Comparison of ENCODE assay signal across 8 cellular contexts in the genomic region with DNA sequence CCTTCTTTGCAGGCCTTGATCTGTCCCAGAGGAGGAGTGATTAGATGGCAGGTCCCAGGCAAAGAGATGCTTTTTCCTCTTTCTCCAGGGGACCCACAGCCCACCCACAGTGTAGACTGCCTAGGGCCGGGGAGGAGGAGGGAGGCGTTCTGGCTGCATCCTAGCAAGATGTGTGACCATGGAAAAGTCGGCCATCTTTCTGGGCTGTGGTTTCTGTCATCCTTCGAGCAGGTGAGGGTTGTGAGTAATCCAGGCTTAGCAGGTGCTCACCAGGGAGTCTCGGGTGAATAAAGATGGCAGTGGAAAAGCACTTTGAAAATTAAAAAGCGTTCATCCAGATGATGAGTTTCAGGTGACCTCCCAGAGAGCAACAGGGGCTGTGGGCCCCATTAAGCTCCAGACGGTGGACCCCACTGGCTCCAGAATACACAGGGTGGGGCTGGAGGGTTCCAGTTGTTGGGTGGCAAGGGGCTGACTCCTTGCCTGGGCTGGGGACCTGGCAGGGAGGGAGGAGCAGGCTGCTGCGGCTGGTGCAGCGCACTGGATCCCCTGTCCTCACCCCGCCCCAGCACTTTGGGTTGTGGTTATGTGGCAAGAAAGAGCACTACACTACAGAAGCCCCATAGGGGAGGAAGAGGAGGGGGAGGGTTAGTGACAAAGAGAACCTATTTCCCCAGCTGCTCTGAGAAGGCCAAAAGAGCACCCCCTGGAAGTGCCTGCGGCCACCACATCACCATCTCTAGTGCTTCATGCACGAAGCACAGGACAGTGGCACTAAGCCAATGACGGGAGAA. TPM values are rescaled to one million over a fixed set of nuclear protein-coding genes. Genes with fewer than 3 reads are reported as not detected.
DNase-seq lines count a peak whose midpoint lies in the region; ATAC-seq, FAIRE-seq and TF ChIP-seq lines count a peak whose summit lies in the region.

No MANE protein-coding gene starts in this region.

- peak overlapping the region; percentile 89 for H3K27ac Mint-ChIP-seq in activated naive CD4-positive, alpha-beta T cell treated with anti-CD3 and anti-CD28 coated beads for 36 hours

- H3K27me3 ChIP-seq in Peyer's patch = no peaks in the 10 kb centered on the region

- no peak for TF ChIP-seq POLR2A in Peyer's patch (IDR thresholded peaks at IDR 0.05)

- DNase-seq in GM18507 (ENCODE audit: extremely low spot score, insufficient read length, low read depth) (no peak), Peyer's patch (peak in 2 of 3 donors; percentile 83 to 87), kidney tubule cell (ENCODE audit: low spot score) (no peak), DMS153 treated with DMSO at 0.1 percent for 48 hours (lab: John Stamatoyannopoulos, UW; ENCODE audit: unreplicated experiment) (no peak)
- DNase-seq in activated naive CD4-positive, alpha-beta T cell treated with anti-CD3 and anti-CD28 coated beads for 36 hours = peak; percentile 76
- peak; percentile 47 for DNase-seq in stimulated activated CD4-positive, alpha-beta T cell treated with anti-CD3 and anti-CD28 coated beads, Interleukin-2, amount 100 ng/mL, for 4 hours (ENCODE audit: low read depth)

- TF ChIP-seq CTCF in Peyer's patch (IDR thresholded peaks at IDR 0.05) = no peak

- peaks cover 74% of the 10 kb centered on the region for H3K4me1 Mint-ChIP-seq in activated naive CD4-positive, alpha-beta T cell treated with anti-CD3 and anti-CD28 coated beads for 36 hours (ENCODE audit: low read depth)

- H3K27ac ChIP-seq in Peyer's patch = peak overlapping the region; percentile 60 to 81 (median 67)

- CTCF ChIA-PET in activated naive CD4-positive, alpha-beta T cell treated with anti-CD3 and anti-CD28 coated beads for 36 hours (lab: Charles Lee) = interaction anchor here (4.7 kb wide), 1 partner anchor 34 kb away, joined by 25 read pairs; no protein-coding TSS in a partner anchor

- H3K4me3 Mint-ChIP-seq in activated naive CD4-positive, alpha-beta T cell treated with anti-CD3 and anti-CD28 coated beads for 36 hours = peak overlapping the region; percentile 59

- H3K4me1 ChIP-seq in Peyer's patch = peaks cover 0 to 32% (median 13%) of the 10 kb centered on the region in 4 donors

- no peaks in the 10 kb centered on the region for H3K9me3 ChIP-seq in Peyer's patch

- H3K9me3 Mint-ChIP-seq in activated naive CD4-positive, alpha-beta T cell treated with anti-CD3 and anti-CD28 coated beads for 36 hours = no peaks in the 10 kb centered on the region

- peaks cover 1% of the 10 kb centered on the region for H3K36me3 Mint-ChIP-seq in activated naive CD4-positive, alpha-beta T cell treated with anti-CD3 and anti-CD28 coated beads for 36 hours (ENCODE audit: low read depth)

- intact Hi-C loops in activated naive CD4-positive, alpha-beta T cell treated with anti-CD3 and anti-CD28 coated beads for 36 hours (cut with micrococcal nuclease) = loop anchor here (1.0 to 10.0 kb wide), 3 partner anchors 35 to 1938 kb away; a partner anchor contains a TSS

- H3K4me3 ChIP-seq in Peyer's patch = peak overlapping the region in 3 of 4 donors; percentile 7 to 19 (median 18)

- peak; percentile 83 for FAIRE-seq in GM18507 (lab: Jason Lieb, UNC)

- ATAC-seq in HG02798 (IDR thresholded peaks at IDR 0.05; ENCODE audit: poor library complexity, unreplicated experiment) (peak; percentile 43), HG03097 (IDR thresholded peaks at IDR 0.05; ENCODE audit: low FRiP score, unreplicated experiment) (no peak)

- no peaks in the 10 kb centered on the region for H3K27me3 Mint-ChIP-seq in activated naive CD4-positive, alpha-beta T cell treated with anti-CD3 and anti-CD28 coated beads for 36 hours (ENCODE audit: low read depth)

- no peaks in the 10 kb centered on the region for H3K36me3 ChIP-seq in Peyer's patch

RNA-seq across cellular contexts. Expression of a gene that starts 23.7 kb away (rescaled TPM):
- total RNA-seq in Peyer's patch = 10 to 100 TPM; 17.3 to 47.3 (median 43.7) TPM
- 10 to 100 TPM; 15.8 to 16.5 TPM for total RNA-seq in activated naive CD4-positive, alpha-beta T cell treated with anti-CD3 and anti-CD28 coated beads for 36 hours

Comparison
In these comparisons a context has a peak if more than half of its experiments do, and no peak if none do; other contexts are left out.
1. DNase-seq: peak in Peyer's patch (2 of 3), activated naive CD4-positive, alpha-beta T cell treated with anti-CD3 and anti-CD28 coated beads for 36 hours (single experiment) and stimulated activated CD4-positive, alpha-beta T cell treated with anti-CD3 and anti-CD28 coated beads, Interleukin-2, amount 100 ng/mL, for 4 hours (single experiment); none in GM18507 (single experiment), kidney tubule cell (single experiment) and DMS153 treated with DMSO at 0.1 percent for 48 hours (single experiment).